26 cellular contexts compared by ENCODE assay signal in genomic region chr3:124256156-124256555, GRCh38.
A peak's percentile ranks its signal among the peaks of the same experiment; 100 is the strongest.
DNase-seq lines count a peak whose midpoint lies in the region; ATAC-seq and TF ChIP-seq lines count a peak whose summit lies in the region.
"Had no signal": no experiment of that assay in that cellular context is flagged by ENCODE, and none has a peak within 500 bp of the region (broad histone marks: within the 10 kb centered on the region; RNA-seq: fewer than 3 reads in every experiment).

No MANE protein-coding gene starts in this region.

- no peak overlapping the region for H3K4me3 ChIP-seq in coronary artery
- H3K4me3 ChIP-seq: ovary, SJCRH30, uterus had no signal

- intact Hi-C loops in left colon (cut with DNase I, micrococcal nuclease), result no loop called here

- H3K9me3 Mint-ChIP-seq in type B pancreatic cell, result no peaks in the 10 kb centered on the region
- H3K9me3 Mint-ChIP-seq in activated naive CD8-positive, alpha-beta T cell treated with anti-CD3 and anti-CD28 coated beads for 36 hours, result no peaks in the 10 kb centered on the region
- H3K9me3 Mint-ChIP-seq: activated T-helper 2 cell treated with anti-CD3 and anti-CD28 coated beads, Interferon-gamma antibody, Interleukin-2, Interleukin-4, amounts not matched to agents 10 μg/mL and 5 μg/mL and 100 μg/mL, durations not matched to agents 14 hours and 24 hours and 36 hours; effector memory CD8-positive, alpha-beta T cell; neural crest cell; stimulated activated naive B cell treated with anti-CD40 and anti-IgM and Interleukin-4, amounts not matched to agents 10 μg/mL and 1 μg/mL and 100 μg/mL, for 72 hours had no signal

- H3K4me1 Mint-ChIP-seq in type B pancreatic cell (ENCODE audit: unreplicated experiment), result peaks cover 33% of the 10 kb centered on the region
- no peaks in the 10 kb centered on the region for H3K4me1 Mint-ChIP-seq in activated naive CD8-positive, alpha-beta T cell treated with anti-CD3 and anti-CD28 coated beads for 36 hours

- peaks cover 3% of the 10 kb centered on the region for H3K27me3 Mint-ChIP-seq in type B pancreatic cell
- peaks cover 11% of the 10 kb centered on the region for H3K27me3 Mint-ChIP-seq in activated naive CD8-positive, alpha-beta T cell treated with anti-CD3 and anti-CD28 coated beads for 36 hours

- H3K4me3 Mint-ChIP-seq in type B pancreatic cell, result peak overlapping the region; percentile 15
- no peak overlapping the region for H3K4me3 Mint-ChIP-seq in activated naive CD8-positive, alpha-beta T cell treated with anti-CD3 and anti-CD28 coated beads for 36 hours
- H3K4me3 Mint-ChIP-seq: effector memory CD8-positive, alpha-beta T cell; neural crest cell; stimulated activated naive B cell treated with anti-CD40 and anti-IgM and Interleukin-4, amounts not matched to agents 10 μg/mL and 1 μg/mL and 100 μg/mL, for 72 hours had no signal

- ATAC-seq in left colon, result peak; percentile 55
- ATAC-seq: effector memory CD8-positive, alpha-beta T cell; left cardiac atrium; stimulated activated naive B cell treated with anti-CD40 and anti-IgM and Interleukin-4, amounts not matched to agents 10 μg/mL and 1 μg/mL and 100 μg/mL, for 72 hours had no signal

- no peak for TF ChIP-seq CTCF in coronary artery (IDR thresholded peaks at IDR 0.05)
- no peak for TF ChIP-seq CTCF in type B pancreatic cell (conservative IDR thresholded peaks at IDR 0.05)

- peak overlapping the region; percentile 22 to 75 for H3K27ac ChIP-seq in coronary artery
- H3K27ac ChIP-seq: ovary, SJCRH30, WERI-Rb-1 had no signal

- DNase-seq in NCI-H510A treated with DMSO at 0.1 percent for 48 hours (lab: John Stamatoyannopoulos, UW) (peak; percentile 17), NCI-H510A (lab: John Stamatoyannopoulos, UW) (no peak), coronary artery (ENCODE audit: low spot score) (no peak), left colon (no peak), type B pancreatic cell (ENCODE audit: extremely low spot score, unreplicated experiment) (no peak), SW480 (ENCODE audit: low spot score) (no peak), COR-L47 (lab: John Stamatoyannopoulos, UW) (no peak)
- no peak for DNase-seq in activated naive CD8-positive, alpha-beta T cell treated with anti-CD3 and anti-CD28 coated beads for 36 hours
- DNase-seq: activated CD4-positive, alpha-beta T cell treated with anti-CD3 and anti-CD28 coated beads for 48 hours; activated naive CD4-positive, alpha-beta T cell treated with anti-CD3 and anti-CD28 coated beads, Interleukin-2, amount 50 U/mL, for 16 hours; activated T-cell treated with anti-CD3 and anti-CD28 coated beads for 4 hours; amniotic stem cell; effector memory CD8-positive, alpha-beta T cell; foreskin melanocyte; IMR-90; left cardiac atrium; NCI-H2029 treated with DMSO at 0.1 percent for 48 hours; NCI-H226; ovary; RPMI8226; SJCRH30; stimulated activated naive B cell treated with anti-CD40 and anti-IgM and Interleukin-4, amounts not matched to agents 10 μg/mL and 1 μg/mL and 100 μg/mL, for 72 hours; uterus; WERI-Rb-1 had no signal

- H3K27ac Mint-ChIP-seq in type B pancreatic cell, result no peak overlapping the region
- H3K27ac Mint-ChIP-seq in activated naive CD8-positive, alpha-beta T cell treated with anti-CD3 and anti-CD28 coated beads for 36 hours, result no peak overlapping the region
- H3K27ac Mint-ChIP-seq: activated T-helper 2 cell treated with anti-CD3 and anti-CD28 coated beads, Interferon-gamma antibody, Interleukin-2, Interleukin-4, amounts not matched to agents 10 μg/mL and 5 μg/mL and 100 μg/mL, durations not matched to agents 14 hours and 24 hours and 36 hours; effector memory CD8-positive, alpha-beta T cell had no signal

- H3K36me3 Mint-ChIP-seq in type B pancreatic cell, result no peaks in the 10 kb centered on the region
- H3K36me3 Mint-ChIP-seq in activated naive CD8-positive, alpha-beta T cell treated with anti-CD3 and anti-CD28 coated beads for 36 hours, result no peaks in the 10 kb centered on the region
- H3K36me3 Mint-ChIP-seq: stimulated activated naive B cell treated with anti-CD40 and anti-IgM and Interleukin-4, amounts not matched to agents 10 μg/mL and 1 μg/mL and 100 μg/mL, for 72 hours had no signal
